In genomic region chr13:60981407-60981806, GRCh38 we compare ENCODE assay signal across 28 cellular contexts.
"Had no signal": no experiment of that assay in that cellular context is flagged by ENCODE, and none has a peak within 500 bp of the region (broad histone marks: within the 10 kb centered on the region; RNA-seq: fewer than 3 reads in every experiment).

No MANE protein-coding gene starts in this region.

- H3K27ac ChIP-seq: stomach, suprapubic skin, testis, thoracic aorta, thyroid gland, tibial artery, tibial nerve, transverse colon, upper lobe of left lung, upper lobe of right lung, uterus, vagina had no signal

- H3K4me1 ChIP-seq: stomach, suprapubic skin, testis, thyroid gland, tibial artery, tibial nerve, transverse colon, upper lobe of left lung, upper lobe of right lung, uterus, vagina had no signal

- H3K27me3 ChIP-seq: stomach, suprapubic skin, testis, thyroid gland, tibial artery, tibial nerve, transverse colon, upper lobe of left lung, upper lobe of right lung, uterus, vagina had no signal

- H3K4me1 Mint-ChIP-seq: stimulated activated effector memory CD8-positive, alpha-beta T cell treated with anti-CD3 and anti-CD28 coated beads, Interleukin-12 subunit alpha, Interleukin-12 subunit beta, amount 100 ng/mL, for 72 hours; stimulated activated memory B cell treated with anti-CD40 and anti-IgM and Interleukin-4, amounts not matched to agents 10 μg/mL and 1 μg/mL and 100 μg/mL, for 72 hours; stimulated activated naive B cell treated with anti-CD40 and anti-IgM and Interleukin-4, amounts not matched to agents 10 μg/mL and 1 μg/mL and 100 μg/mL, for 72 hours; stimulated activated naive CD8-positive, alpha-beta T cell treated with anti-CD3 and anti-CD28 coated beads, Interleukin-15, amount 100 ng/mL, for 72 hours had no signal

- DNase-seq: stimulated activated CD4-positive, alpha-beta T cell treated with anti-CD3 and anti-CD28 coated beads, Interleukin-2, amount 100 ng/mL, for 48 hours; stimulated activated CD4-positive, alpha-beta T cell treated with anti-CD3 and anti-CD28 coated beads, Interleukin-4, amount 100 ng/mL, for 1 hour; stimulated activated CD4-positive, alpha-beta T cell treated with anti-CD3 and anti-CD28 coated beads, Interleukin-4, amount 100 ng/mL, for 24 hours; stimulated activated CD4-positive, alpha-beta T cell treated with anti-CD3 and anti-CD28 coated beads, Interleukin-4, amount 100 ng/mL, for 4 hours; stimulated activated CD8-positive, alpha-beta memory T cell treated with anti-CD3 and anti-CD28 coated beads, Interleukin-4, amount 100 ng/mL, for 48 hours; stimulated activated naive B cell treated with anti-CD40 and anti-IgM and Interleukin-4, amounts not matched to agents 10 μg/mL and 1 μg/mL and 100 μg/mL, for 72 hours; stimulated activated naive CD4-positive, alpha-beta T cell; stimulated activated naive CD4-positive, alpha-beta T cell treated with Interleukin-2 at 50 U/mL for 16 hours; stimulated activated naive CD8-positive, alpha-beta T cell treated with anti-CD3 and anti-CD28 coated beads, Interleukin-15, amount 100 ng/mL, for 72 hours; stimulated activated naive CD8-positive, alpha-beta T cell treated with anti-CD3 and anti-CD28 coated beads, Interleukin-15, Interleukin-2, amounts not matched to agents 100 U/mL and 50 U/mL, for 24 hours; stomach; substantia nigra; testis; thyroid gland; tibial artery; transverse colon; trophoblast cell; upper lobe of left lung; upper lobe of right lung; uterus had no signal

- H3K9me3 ChIP-seq: suprapubic skin, testis, thoracic aorta, thyroid gland, tibial artery, transverse colon, upper lobe of left lung, upper lobe of right lung, uterus, vagina had no signal

- H3K36me3 Mint-ChIP-seq: stimulated activated effector memory CD8-positive, alpha-beta T cell treated with anti-CD3 and anti-CD28 coated beads, Interleukin-12 subunit alpha, Interleukin-12 subunit beta, amount 100 ng/mL, for 72 hours; stimulated activated memory B cell treated with anti-CD40 and anti-IgM and Interleukin-4, amounts not matched to agents 10 μg/mL and 1 μg/mL and 100 μg/mL, for 72 hours; stimulated activated naive B cell treated with anti-CD40 and anti-IgM and Interleukin-4, amounts not matched to agents 10 μg/mL and 1 μg/mL and 100 μg/mL, for 72 hours; type B pancreatic cell had no signal

- H3K9me3 Mint-ChIP-seq: type B pancreatic cell had no signal

- H3K27ac Mint-ChIP-seq: stimulated activated effector memory CD8-positive, alpha-beta T cell treated with anti-CD3 and anti-CD28 coated beads, Interleukin-12 subunit alpha, Interleukin-12 subunit beta, amount 100 ng/mL, for 72 hours; stimulated activated memory B cell treated with anti-CD40 and anti-IgM and Interleukin-4, amounts not matched to agents 10 μg/mL and 1 μg/mL and 100 μg/mL, for 72 hours; stimulated activated naive B cell treated with anti-CD40 and anti-IgM and Interleukin-4, amounts not matched to agents 10 μg/mL and 1 μg/mL and 100 μg/mL, for 72 hours; stimulated activated naive CD8-positive, alpha-beta T cell treated with anti-CD3 and anti-CD28 coated beads, Interleukin-15, amount 100 ng/mL, for 72 hours; stimulated activated naive CD8-positive, alpha-beta T cell treated with anti-CD3 and anti-CD28 coated beads, Interleukin-15, Interleukin-2, amounts not matched to agents 100 ng/mL and 50 ng/mL, for 24 hours; type B pancreatic cell had no signal

- ATAC-seq: stimulated activated effector memory CD8-positive, alpha-beta T cell treated with anti-CD3 and anti-CD28 coated beads, Interleukin-12 subunit alpha, Interleukin-12 subunit beta, amount 100 ng/mL, for 72 hours; stimulated activated memory B cell treated with anti-CD40 and anti-IgM and Interleukin-4, amounts not matched to agents 10 μg/mL and 1 μg/mL and 100 μg/mL, for 72 hours; stimulated activated naive B cell treated with anti-CD40 and anti-IgM and Interleukin-4, amounts not matched to agents 10 μg/mL and 1 μg/mL and 100 μg/mL, for 72 hours; stimulated activated naive CD8-positive, alpha-beta T cell treated with anti-CD3 and anti-CD28 coated beads, Interleukin-15, amount 100 ng/mL, for 72 hours; stimulated activated naive CD8-positive, alpha-beta T cell treated with anti-CD3 and anti-CD28 coated beads, Interleukin-15, Interleukin-2, amounts not matched to agents 100 U/mL and 50 U/mL, for 24 hours; upper lobe of right lung had no signal

- H3K4me3 Mint-ChIP-seq: stimulated activated effector memory CD8-positive, alpha-beta T cell treated with anti-CD3 and anti-CD28 coated beads, Interleukin-12 subunit alpha, Interleukin-12 subunit beta, amount 100 ng/mL, for 72 hours; stimulated activated memory B cell treated with anti-CD40 and anti-IgM and Interleukin-4, amounts not matched to agents 10 μg/mL and 1 μg/mL and 100 μg/mL, for 72 hours; stimulated activated naive B cell treated with anti-CD40 and anti-IgM and Interleukin-4, amounts not matched to agents 10 μg/mL and 1 μg/mL and 100 μg/mL, for 72 hours; stimulated activated naive CD8-positive, alpha-beta T cell treated with anti-CD3 and anti-CD28 coated beads, Interleukin-15, amount 100 ng/mL, for 72 hours; stimulated activated naive CD8-positive, alpha-beta T cell treated with anti-CD3 and anti-CD28 coated beads, Interleukin-15, Interleukin-2, amounts not matched to agents 100 ng/mL and 50 ng/mL, for 24 hours; type B pancreatic cell had no signal

- H3K36me3 ChIP-seq: stomach, suprapubic skin, thoracic aorta, thyroid gland, tibial artery, tibial nerve, transverse colon, upper lobe of left lung, upper lobe of right lung, uterus, vagina had no signal

- H3K4me3 ChIP-seq: stomach, suprapubic skin, testis, thoracic aorta, thyroid gland, tibial artery, tibial nerve, transverse colon, upper lobe of left lung, upper lobe of right lung, uterus, vagina had no signal

- H3K27me3 Mint-ChIP-seq: stimulated activated memory B cell treated with anti-CD40 and anti-IgM and Interleukin-4, amounts not matched to agents 10 μg/mL and 1 μg/mL and 100 μg/mL, for 72 hours; stimulated activated naive B cell treated with anti-CD40 and anti-IgM and Interleukin-4, amounts not matched to agents 10 μg/mL and 1 μg/mL and 100 μg/mL, for 72 hours; stimulated activated naive CD8-positive, alpha-beta T cell treated with anti-CD3 and anti-CD28 coated beads, Interleukin-15, amount 100 ng/mL, for 72 hours; stimulated activated naive CD8-positive, alpha-beta T cell treated with anti-CD3 and anti-CD28 coated beads, Interleukin-15, Interleukin-2, amounts not matched to agents 100 ng/mL and 50 ng/mL, for 24 hours; type B pancreatic cell had no signal
